In genomic region chr3:144106970-144107369, GRCh38 we compare ENCODE assay signal across 22 cellular contexts.
"Had no signal": no experiment of that assay in that cellular context is flagged by ENCODE, and none has a peak within 500 bp of the region (broad histone marks: within the 10 kb centered on the region; RNA-seq: fewer than 3 reads in every experiment).

No MANE protein-coding gene starts in this region.

- H2AFZ ChIP-seq: parathyroid adenoma had no signal

- H3K79me2 ChIP-seq: parathyroid adenoma had no signal

- H3K9ac ChIP-seq: parathyroid adenoma had no signal

- ATAC-seq: esophagus mucosa; gastrocnemius medialis; heart right ventricle; left lobe of liver; naive thymus-derived CD4-positive, alpha-beta T cell; psoas muscle; right lobe of liver; stimulated activated effector memory CD8-positive, alpha-beta T cell treated with anti-CD3 and anti-CD28 coated beads, Interleukin-12 subunit alpha, Interleukin-12 subunit beta, amount 100 ng/mL, for 72 hours; stimulated activated naive CD8-positive, alpha-beta T cell treated with anti-CD3 and anti-CD28 coated beads, Interleukin-15, Interleukin-2, amounts not matched to agents 100 U/mL and 50 U/mL, for 24 hours had no signal

- DNase-seq: effector CD4-positive, alpha-beta T cell; endodermal cell; gastrocnemius medialis; heart right ventricle; hypothalamus; islet precursor cell; mammary epithelial cell; naive thymus-derived CD4-positive, alpha-beta T cell; nephron progenitor cell; psoas muscle; retina; right lobe of liver; stimulated activated CD4-positive, alpha-beta T cell treated with anti-CD3 and anti-CD28 coated beads, Interleukin-4, amount 100 ng/mL, for 1 hour; stimulated activated CD8-positive, alpha-beta memory T cell treated with anti-CD3 and anti-CD28 coated beads, Interleukin-4, amount 100 ng/mL, for 48 hours; stimulated activated naive CD8-positive, alpha-beta T cell treated with anti-CD3 and anti-CD28 coated beads, Interleukin-15, Interleukin-2, amounts not matched to agents 100 U/mL and 50 U/mL, for 24 hours; thyroid gland had no signal

- H3K9me3 ChIP-seq: gastrocnemius medialis, heart right ventricle, psoas muscle, right lobe of liver, suprapubic skin, thyroid gland, vagina had no signal

- H3K27ac ChIP-seq: gastrocnemius medialis, heart right ventricle, parathyroid adenoma, psoas muscle, suprapubic skin, thyroid gland, vagina had no signal

- H3K36me3 ChIP-seq: gastrocnemius medialis, heart right ventricle, right lobe of liver, suprapubic skin, thyroid gland, vagina had no signal

- H3K27me3 ChIP-seq: gastrocnemius medialis, heart right ventricle, right lobe of liver, suprapubic skin, thyroid gland, vagina had no signal

- H3K4me1 ChIP-seq: parathyroid adenoma, psoas muscle, thyroid gland had no signal

- H3K4me3 ChIP-seq: gastrocnemius medialis, heart right ventricle, psoas muscle, right lobe of liver, suprapubic skin, thyroid gland, vagina had no signal
